33 cellular contexts compared by ENCODE assay signal in genomic region chr7:67602246-67602645, GRCh38.
"Had no signal": no experiment of that assay in that cellular context is flagged by ENCODE, and none has a peak within 500 bp of the region (broad histone marks: within the 10 kb centered on the region; RNA-seq: fewer than 3 reads in every experiment).

No MANE protein-coding gene starts in this region.

- H3K27ac Mint-ChIP-seq: activated CD4-positive, alpha-beta memory T cell treated with anti-CD3 and anti-CD28 coated beads for 36 hours; activated CD4-positive, alpha-beta T cell treated with anti-CD3 and anti-CD28 coated beads for 36 hours; activated CD4-positive, alpha-beta T cell treated with anti-CD3 and anti-CD28 coated beads, Interleukin-2, amount 10 ng/mL, durations not matched to agents 24 days and 14 days; activated CD8-positive, alpha-beta memory T cell treated with anti-CD3 and anti-CD28 coated beads, Interleukin-2, amount 10 ng/mL, durations not matched to agents 7 days and 5 days; activated CD8-positive, alpha-beta T cell treated with anti-CD3 and anti-CD28 coated beads, Interleukin-2, amount 10 ng/mL, durations not matched to agents 7 days and 5 days; activated naive CD4-positive, alpha-beta T cell treated with anti-CD3 and anti-CD28 coated beads, Interleukin-2, amount 10 ng/mL, durations not matched to agents 7 days and 5 days; activated naive CD4-positive, alpha-beta T cell treated with anti-CD3 and anti-CD28 coated beads, Interleukin-2, amount 50 U/mL, for 72 hours; activated naive CD8-positive, alpha-beta T cell treated with anti-CD3 and anti-CD28 coated beads, Interleukin-2, amount 10 ng/mL, durations not matched to agents 7 days and 5 days; activated T-cell treated with anti-CD3 and anti-CD28 coated beads, Interleukin-2, amount 50 U/mL, for 24 hours; activated T-cell treated with anti-CD3 and anti-CD28 coated beads, Interleukin-2, amount 50 U/mL, for 72 hours; brain; dendritic cell treated with granulocyte-macrophage colony-stimulating factor and Interleukin-4, amounts not matched to agents 40 ng/mL and 50 ng/mL, for 4 days; endodermal cell had no signal

- H3K4me3 Mint-ChIP-seq: activated CD4-positive, alpha-beta memory T cell treated with anti-CD3 and anti-CD28 coated beads for 36 hours; activated CD4-positive, alpha-beta T cell treated with anti-CD3 and anti-CD28 coated beads for 36 hours; activated CD4-positive, alpha-beta T cell treated with anti-CD3 and anti-CD28 coated beads, Interleukin-2, amount 10 ng/mL, durations not matched to agents 24 days and 14 days; activated CD8-positive, alpha-beta memory T cell treated with anti-CD3 and anti-CD28 coated beads, Interleukin-2, amount 10 ng/mL, durations not matched to agents 7 days and 5 days; activated CD8-positive, alpha-beta T cell treated with anti-CD3 and anti-CD28 coated beads, Interleukin-2, amount 10 ng/mL, durations not matched to agents 7 days and 5 days; activated naive CD4-positive, alpha-beta T cell treated with anti-CD3 and anti-CD28 coated beads, Interleukin-2, amount 10 ng/mL, durations not matched to agents 7 days and 5 days; activated naive CD8-positive, alpha-beta T cell treated with anti-CD3 and anti-CD28 coated beads, Interleukin-2, amount 10 ng/mL, durations not matched to agents 7 days and 5 days; activated T-cell treated with anti-CD3 and anti-CD28 coated beads, Interleukin-2, amount 50 U/mL, for 24 hours; activated T-cell treated with anti-CD3 and anti-CD28 coated beads, Interleukin-2, amount 50 U/mL, for 72 hours; brain; central memory CD8-positive, alpha-beta T cell; dendritic cell treated with granulocyte-macrophage colony-stimulating factor and Interleukin-4, amounts not matched to agents 40 ng/mL and 50 ng/mL, for 4 days; endodermal cell had no signal

- H3K27me3 ChIP-seq: ascending aorta, esophagus muscularis mucosa, foreskin keratinocyte had no signal

- H3K27me3 Mint-ChIP-seq: activated CD4-positive, alpha-beta memory T cell treated with anti-CD3 and anti-CD28 coated beads for 36 hours; activated CD4-positive, alpha-beta T cell treated with anti-CD3 and anti-CD28 coated beads for 36 hours; activated CD4-positive, alpha-beta T cell treated with anti-CD3 and anti-CD28 coated beads, Interleukin-2, amount 10 ng/mL, durations not matched to agents 24 days and 14 days; activated CD8-positive, alpha-beta memory T cell treated with anti-CD3 and anti-CD28 coated beads, Interleukin-2, amount 10 ng/mL, durations not matched to agents 7 days and 5 days; activated naive CD4-positive, alpha-beta T cell treated with anti-CD3 and anti-CD28 coated beads, Interleukin-2, amount 10 ng/mL, durations not matched to agents 7 days and 5 days; activated naive CD8-positive, alpha-beta T cell treated with anti-CD3 and anti-CD28 coated beads, Interleukin-2, amount 10 ng/mL, durations not matched to agents 7 days and 5 days; activated T-cell treated with anti-CD3 and anti-CD28 coated beads, Interleukin-2, amount 50 U/mL, for 24 hours; central memory CD8-positive, alpha-beta T cell; dendritic cell treated with granulocyte-macrophage colony-stimulating factor and Interleukin-4, amounts not matched to agents 40 ng/mL and 50 ng/mL, for 4 days had no signal

- H3K9me3 ChIP-seq: gastrocnemius medialis had no signal

- H3K27ac ChIP-seq: ascending aorta, breast epithelium, cardiac muscle cell, coronary artery, dorsolateral prefrontal cortex, esophagus muscularis mucosa, foreskin keratinocyte, gastrocnemius medialis, heart left ventricle had no signal

- H3K4me1 ChIP-seq: ascending aorta, breast epithelium, foreskin keratinocyte, gastrocnemius medialis, heart left ventricle had no signal

- H3K36me3 ChIP-seq: ascending aorta, breast epithelium, cardiac muscle cell, esophagus muscularis mucosa, gastrocnemius medialis, heart left ventricle had no signal

- ATAC-seq: activated CD4-positive, alpha-beta T cell treated with anti-CD3 and anti-CD28 coated beads for 36 hours; activated CD8-positive, alpha-beta memory T cell treated with anti-CD3 and anti-CD28 coated beads, Interleukin-2, amount 10 ng/mL, durations not matched to agents 7 days and 5 days; activated CD8-positive, alpha-beta T cell treated with anti-CD3 and anti-CD28 coated beads, Interleukin-2, amount 10 ng/mL, durations not matched to agents 7 days and 5 days; activated naive CD4-positive, alpha-beta T cell treated with anti-CD3 and anti-CD28 coated beads, Interleukin-2, amount 50 U/mL, for 72 hours; activated T-cell treated with anti-CD3 and anti-CD28 coated beads, Interleukin-2, amount 50 U/mL, for 72 hours; foreskin keratinocyte; gastrocnemius medialis; heart left ventricle had no signal

- H3K36me3 Mint-ChIP-seq: activated CD4-positive, alpha-beta memory T cell treated with anti-CD3 and anti-CD28 coated beads for 36 hours; activated CD8-positive, alpha-beta memory T cell treated with anti-CD3 and anti-CD28 coated beads, Interleukin-2, amount 10 ng/mL, durations not matched to agents 7 days and 5 days; activated naive CD4-positive, alpha-beta T cell treated with anti-CD3 and anti-CD28 coated beads, Interleukin-2, amount 10 ng/mL, durations not matched to agents 7 days and 5 days; activated naive CD8-positive, alpha-beta T cell treated with anti-CD3 and anti-CD28 coated beads, Interleukin-2, amount 10 ng/mL, durations not matched to agents 7 days and 5 days; brain had no signal

- H3K4me3 ChIP-seq: ascending aorta, breast epithelium, cardiac muscle cell, coronary artery, dorsolateral prefrontal cortex, esophagus muscularis mucosa, gastrocnemius medialis, heart left ventricle had no signal

- H3K4me1 Mint-ChIP-seq: activated CD4-positive, alpha-beta T cell treated with anti-CD3 and anti-CD28 coated beads for 36 hours; activated CD4-positive, alpha-beta T cell treated with anti-CD3 and anti-CD28 coated beads, Interleukin-2, amount 10 ng/mL, durations not matched to agents 24 days and 14 days; activated CD8-positive, alpha-beta memory T cell treated with anti-CD3 and anti-CD28 coated beads, Interleukin-2, amount 10 ng/mL, durations not matched to agents 7 days and 5 days; activated naive CD4-positive, alpha-beta T cell treated with anti-CD3 and anti-CD28 coated beads, Interleukin-2, amount 10 ng/mL, durations not matched to agents 7 days and 5 days; activated naive CD8-positive, alpha-beta T cell treated with anti-CD3 and anti-CD28 coated beads, Interleukin-2, amount 10 ng/mL, durations not matched to agents 7 days and 5 days; central memory CD8-positive, alpha-beta T cell; endodermal cell had no signal

- DNase-seq: activated CD4-positive, alpha-beta memory T cell treated with anti-CD3 and anti-CD28 coated beads for 36 hours; activated CD4-positive, alpha-beta T cell treated with anti-CD3 and anti-CD28 coated beads for 36 hours; activated CD4-positive, alpha-beta T cell treated with anti-CD3 and anti-CD28 coated beads, Interleukin-2, amount 10 ng/mL, durations not matched to agents 24 days and 14 days; activated CD4-positive, CD25-positive, alpha-beta regulatory T cell; activated CD4-positive, CD25-positive, alpha-beta regulatory T cell treated with anti-CD3 and anti-CD28 coated beads, Interleukin-2, amount 50 U/mL, for 72 hours; activated CD8-positive, alpha-beta memory T cell treated with anti-CD3 and anti-CD28 coated beads, Interleukin-2, amount 10 ng/mL, durations not matched to agents 7 days and 5 days; activated CD8-positive, alpha-beta memory T cell treated with anti-CD3 and anti-CD28 coated beads, Interleukin-2, amount 50 U/mL, for 48 hours; activated CD8-positive, alpha-beta T cell treated with anti-CD3 and anti-CD28 coated beads, Interleukin-2, amount 10 ng/mL, durations not matched to agents 7 days and 5 days; activated gamma-delta T cell; activated naive CD4-positive, alpha-beta T cell; activated naive CD4-positive, alpha-beta T cell treated with anti-CD3 and anti-CD28 coated beads, Interleukin-2, amount 10 ng/mL, durations not matched to agents 7 days and 5 days; activated naive CD8-positive, alpha-beta T cell treated with anti-CD3 and anti-CD28 coated beads, Interleukin-2, amount 10 ng/mL, durations not matched to agents 7 days and 5 days; activated T-cell treated with anti-CD3 and anti-CD28 coated beads for 4 hours; activated T-cell treated with anti-CD3 and anti-CD28 coated beads, Interleukin-2, amount 50 U/mL, for 24 hours; activated T-cell treated with anti-CD3 and anti-CD28 coated beads, Interleukin-2, amount 50 U/mL, for 72 hours; dorsolateral prefrontal cortex; effector memory CD4-positive, alpha-beta T cell; endodermal cell; erythroblast; foreskin keratinocyte; gastrocnemius medialis; glutamatergic neuron; heart left ventricle; T-helper 2 cell had no signal
